10 cellular contexts compared by ENCODE assay signal in the genomic region with DNA sequence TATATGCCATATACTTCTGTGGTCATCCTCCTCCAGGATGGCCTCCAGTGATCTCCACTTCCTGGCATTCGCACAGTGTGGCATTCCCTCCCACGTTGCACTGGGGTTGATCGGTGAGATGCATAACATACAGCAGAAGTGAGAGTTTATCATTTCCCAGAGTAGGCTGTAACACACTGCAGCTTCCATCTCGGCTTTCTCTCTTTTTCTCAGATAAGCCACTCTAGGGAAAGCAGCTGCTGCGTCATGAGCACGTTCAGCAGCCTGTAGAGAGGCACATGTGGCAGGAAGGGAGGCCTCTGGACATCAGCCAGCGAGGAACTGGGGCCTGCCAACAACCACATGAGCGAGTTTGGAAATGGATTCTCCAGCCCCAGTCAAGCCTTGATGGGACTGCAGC.
A peak's percentile ranks its signal among the peaks of the same experiment; 100 is the strongest.
DNase-seq lines count a peak whose midpoint lies in the region; FAIRE-seq and TF ChIP-seq lines count a peak whose summit lies in the region.
"Had no signal": no experiment of that assay in that cellular context is flagged by ENCODE, and none has a peak within 500 bp of the region (broad histone marks: within the 10 kb centered on the region; RNA-seq: fewer than 3 reads in every experiment).

No MANE protein-coding gene starts in this region.

- TF ChIP-seq CTCF in H1 (IDR thresholded peaks at IDR 0.05; ENCODE audit: control extremely low read depth in 1 of 3, insufficient read depth in 1 of 3, low read depth in 1 of 3, low read length in 3 of 3): no peak

- TF ChIP-seq RAD21 in H1 (IDR thresholded peaks at IDR 0.05 in 1 of 2, conservative IDR thresholded peaks at IDR 0.05 in 1 of 2; ENCODE audit: low read depth in 2 of 2, low read length in 2 of 2): no peak

- no peak overlapping the region for H3K9ac ChIP-seq in H1 (replicated peaks in 1 of 4; ENCODE audit: extremely low read depth in 1 of 4, low read depth in 3 of 4, low read length in 3 of 4)

- H3K27me3 ChIP-seq in H1 (replicated peaks in 1 of 4; ENCODE audit: control insufficient read depth in 3 of 4, extremely low read depth in 1 of 4, insufficient read depth in 3 of 4, low read length in 3 of 4): no peaks in the 10 kb centered on the region

- H3K4me3 ChIP-seq in H1 (ENCODE audit: extremely low read depth in 1 of 4, insufficient read depth in 2 of 4, low read depth in 3 of 4, low read length in 4 of 4): no peak overlapping the region

- no peaks in the 10 kb centered on the region; a peak in 1 of 7 replicates for H3K4me1 ChIP-seq in H1 (replicated peaks in 1 of 4; ENCODE audit: control insufficient read depth in 3 of 4, insufficient read depth in 4 of 4, low read length in 3 of 4)

- no peak overlapping the region for H3K14ac ChIP-seq in H1 (ENCODE audit: insufficient read length)

- no peak overlapping the region for H3K56ac ChIP-seq in H1 (replicated peaks; ENCODE audit: insufficient read length, low read depth, low read length)

- peak; percentile 75 for DNase-seq in CMK (ENCODE audit: low read depth)
- peak; percentile 74 to 91 for DNase-seq in NCI-H446 (lab: John Stamatoyannopoulos, UW)
- DNase-seq in H1 (ENCODE audit: low read depth in 1 of 2, low spot score in 2 of 2): no peak
- DNase-seq in myocyte (ENCODE audit: low read depth): peak; percentile 59
- no peak for DNase-seq in activated CD4-positive, alpha-beta T cell treated with anti-CD3 and anti-CD28 coated beads, Interleukin-2, amount 50 U/mL, for 4 hours
- DNase-seq in NCI-H1436 treated with DMSO at 0.1 percent for 48 hours (lab: John Stamatoyannopoulos, UW): no peak
- no peak for DNase-seq in NCI-H146 (lab: John Stamatoyannopoulos, UW)
- no peak for DNase-seq in T-helper 9 cell
- DNase-seq: activated CD4-positive, alpha-beta T cell treated with anti-CD3 and anti-CD28 coated beads, Interleukin-2, amount 10 ng/mL, durations not matched to agents 24 days and 14 days; CD4-positive, alpha-beta memory T cell had no signal

- no peaks in the 10 kb centered on the region for H3K79me2 ChIP-seq in H1 (ENCODE audit: control insufficient read depth in 1 of 2, insufficient read depth in 2 of 2, low read length in 2 of 2)

- no peak overlapping the region for H3K4ac ChIP-seq in H1 (replicated peaks; ENCODE audit: insufficient read length, low read depth, low read length)

- no peak for FAIRE-seq in H1 (lab: Jason Lieb, UNC)

- no peaks in the 10 kb centered on the region for H3K79me1 ChIP-seq in H1 (ENCODE audit: low read depth, low read length)

- H3K36me3 ChIP-seq in H1 (ENCODE audit: control insufficient read depth in 2 of 4, insufficient read depth in 4 of 4, low read length in 3 of 4): no peaks in the 10 kb centered on the region

- H2BK15ac ChIP-seq in H1 (ENCODE audit: low read length): no peak overlapping the region

- no peak overlapping the region for H2BK5ac ChIP-seq in H1 (ENCODE audit: low read depth, low read length)

- H4K8ac ChIP-seq in H1 (ENCODE audit: extremely low read depth, insufficient read depth, low read length): no peak overlapping the region

- H4K5ac ChIP-seq in H1 (ENCODE audit: insufficient read length, low read depth, low read length): no peak overlapping the region

- 84% methylated on average over 8 of the region's 8 CpGs; no CpG with 5 or more reads in 1 of the 2 experiments for WGBS in H1 (ENCODE audit: extremely low coverage in 1 of 2, insufficient coverage in 1 of 2, insufficient read length in 1 of 2, insufficient replicate concordance in 2 of 2, low coverage in 1 of 2, low lambda C conversion rate in 2 of 2, missing lambda C conversion rate in 1 of 2), 2 experiments

- H2BK20ac ChIP-seq in H1 (ENCODE audit: low read length): no peak overlapping the region

- POLR2A ChIA-PET in H1 (lab: Charles Lee; ENCODE audit: partially characterized antibody): no interaction called here

- H2BK12ac ChIP-seq in H1 (ENCODE audit: low read depth, low read length): no peak overlapping the region

- H4K91ac ChIP-seq in H1 (replicated peaks; ENCODE audit: insufficient read length, low read length): no peak overlapping the region

- no peak overlapping the region for H3K18ac ChIP-seq in H1 (ENCODE audit: extremely low read depth, low read length)

- H3K27ac ChIP-seq in H1 (ENCODE audit: low read depth, low read length): no peak overlapping the region

- no peaks in the 10 kb centered on the region for H3K9me3 ChIP-seq in H1 (ENCODE audit: insufficient read depth in 2 of 2, low read depth in 1 of 2, low read length in 1 of 2)

- H3K23me2 ChIP-seq in H1 (ENCODE audit: low read depth, low read length): no peaks in the 10 kb centered on the region

- H4K20me1 ChIP-seq in H1 (replicated peaks in 1 of 2; ENCODE audit: control insufficient read depth in 1 of 2, insufficient read depth in 2 of 2, low read length in 2 of 2): no peaks in the 10 kb centered on the region

- H2AFZ ChIP-seq in H1 (ENCODE audit: low read length): peak overlapping the region; percentile 25; the same call in 1 of the 2 replicates

- CTCF ChIA-PET in H1 (lab: Charles Lee; ENCODE audit: partially characterized antibody): interaction anchor here (1.2 kb wide), 1 partner anchor 13 kb away, joined by 3 read pairs; no protein-coding TSS in a partner anchor

- TF ChIP-seq EP300 in H1 (IDR thresholded peaks at IDR 0.05; ENCODE audit: borderline replicate concordance in 1 of 2, low read depth in 2 of 2, low read length in 2 of 2): no peak

- H2AK5ac ChIP-seq in H1 (ENCODE audit: low read depth, low read length): no peak overlapping the region

- H2BK120ac ChIP-seq in H1 (replicated peaks; ENCODE audit: low read depth, low read length): no peak overlapping the region

- H3K4me2 ChIP-seq in H1 (ENCODE audit: insufficient read depth in 1 of 2, low read depth in 2 of 2, low read length in 2 of 2): no peak overlapping the region

- no peak for TF ChIP-seq POLR2A in H1 (IDR thresholded peaks at IDR 0.05; ENCODE audit: control extremely low read depth in 1 of 2, low read depth in 2 of 2, low read length in 2 of 2)

- no peak overlapping the region for H3K23ac ChIP-seq in H1 (ENCODE audit: insufficient read length)

TF ChIP-seq in H1, 55 proteins besides CTCF, POLR2A, EP300 and RAD21:
- TF ChIP-seq FOSL1 (IDR thresholded peaks at IDR 0.05; ENCODE audit: insufficient read depth, low read depth, low read length) (no peak), CHD2 (IDR thresholded peaks at IDR 0.05; ENCODE audit: low read length) (no peak), CHD1 (IDR thresholded peaks at IDR 0.05; ENCODE audit: low read depth, low read length) (no peak), SIX5 (IDR thresholded peaks at IDR 0.05; ENCODE audit: low read depth, low read length) (no peak), CTBP2 (IDR thresholded peaks at IDR 0.05; ENCODE audit: borderline replicate concordance, insufficient read depth, insufficient read length, low read length) (no peak), PHF8 (conservative IDR thresholded peaks at IDR 0.05; ENCODE audit: low read depth, low read length) (no peak), CBX5 (IDR thresholded peaks at IDR 0.05; ENCODE audit: low read depth, low read length) (no peak), ZNF274 (IDR thresholded peaks at IDR 0.05; ENCODE audit: borderline replicate concordance, extremely low read depth, low read length) (no peak), SP4 (IDR thresholded peaks at IDR 0.05; ENCODE audit: low read length) (no peak), SP2 (IDR thresholded peaks at IDR 0.05; ENCODE audit: low read length) (no peak), TAF7 (optimal IDR thresholded peaks at IDR 0.05; ENCODE audit: borderline replicate concordance, low read depth, low read length) (no peak), SIRT6 (IDR thresholded peaks at IDR 0.05; ENCODE audit: low read length) (no peak), RFX5 (IDR thresholded peaks at IDR 0.05; ENCODE audit: borderline replicate concordance, low read depth, low read length) (no peak), EZH2 (IDR thresholded peaks at IDR 0.05; ENCODE audit: low read depth, low read length, severe bottlenecking) (no peak), RXRA (IDR thresholded peaks at IDR 0.05; ENCODE audit: insufficient read depth, low read depth, low read length) (no peak)
- TF ChIP-seq, protein P1, sequence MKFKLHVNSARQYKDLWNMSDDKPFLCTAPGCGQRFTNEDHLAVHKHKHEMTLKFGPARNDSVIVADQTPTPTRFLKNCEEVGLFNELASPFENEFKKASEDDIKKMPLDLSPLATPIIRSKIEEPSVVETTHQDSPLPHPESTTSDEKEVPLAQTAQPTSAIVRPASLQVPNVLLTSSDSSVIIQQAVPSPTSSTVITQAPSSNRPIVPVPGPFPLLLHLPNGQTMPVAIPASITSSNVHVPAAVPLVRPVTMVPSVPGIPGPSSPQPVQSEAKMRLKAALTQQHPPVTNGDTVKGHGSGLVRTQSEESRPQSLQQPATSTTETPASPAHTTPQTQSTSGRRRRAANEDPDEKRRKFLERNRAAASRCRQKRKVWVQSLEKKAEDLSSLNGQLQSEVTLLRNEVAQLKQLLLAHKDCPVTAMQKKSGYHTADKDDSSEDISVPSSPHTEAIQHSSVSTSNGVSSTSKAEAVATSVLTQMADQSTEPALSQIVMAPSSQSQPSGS (IDR thresholded peaks at IDR 0.05; ENCODE audit: low read length): no peak

Comparison
In these comparisons a context has a peak if more than half of its experiments do, and no peak if none do; other contexts are left out.
1. DNase-seq: peak in CMK (single experiment), NCI-H446 (2 of 2) and myocyte (single experiment); none in H1 (0 of 2), activated CD4-positive, alpha-beta T cell treated with anti-CD3 and anti-CD28 coated beads, Interleukin-2, amount 50 U/mL, for 4 hours (0 of 2), NCI-H1436 treated with DMSO at 0.1 percent for 48 hours (single experiment), NCI-H146 (single experiment) and T-helper 9 cell (single experiment).